8 cellular contexts compared by ENCODE assay signal in the genomic region with DNA sequence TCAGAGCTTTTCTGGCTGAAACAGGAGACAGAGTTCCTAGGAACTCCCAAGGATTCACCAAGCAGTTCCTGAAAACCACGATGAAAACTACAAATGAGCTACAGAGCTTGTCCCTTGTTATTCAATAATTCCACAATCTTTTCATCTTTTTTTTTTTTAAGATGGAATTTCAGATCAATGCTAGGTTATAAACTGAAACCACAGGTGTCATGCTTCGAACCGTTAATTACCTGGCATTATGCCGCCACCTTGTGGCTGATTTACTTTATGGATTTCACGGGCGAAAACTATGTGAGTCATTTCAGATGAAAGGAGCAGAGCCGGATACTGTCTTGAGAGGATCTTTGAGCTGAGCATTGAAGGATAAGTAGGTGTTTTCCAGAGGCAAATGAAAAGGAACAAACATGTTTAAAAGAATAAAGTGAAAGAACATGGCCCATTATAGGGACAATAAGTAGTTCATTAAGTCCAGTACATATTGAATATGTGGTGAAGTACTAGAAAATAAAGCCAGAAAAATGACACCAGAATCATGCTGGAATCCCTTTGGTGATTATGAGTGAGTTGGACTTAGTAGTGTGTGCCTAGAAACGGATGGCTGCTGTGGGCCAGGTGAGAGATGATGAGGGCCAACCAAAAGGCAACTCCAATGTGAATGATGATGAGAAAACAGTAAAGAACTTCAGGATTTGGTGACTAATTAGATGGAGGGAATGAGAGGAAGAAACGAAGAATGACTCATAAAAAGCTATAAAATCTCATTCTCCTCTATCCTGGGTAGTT. TPM values are rescaled to one million over a fixed set of nuclear protein-coding genes. Genes with fewer than 3 reads are reported as not detected.
DNase-seq lines count a peak whose midpoint lies in the region; ATAC-seq and TF ChIP-seq lines count a peak whose summit lies in the region.

No MANE protein-coding gene starts in this region.

- H3K4me3 ChIP-seq in AG09309 (ENCODE audit: control insufficient read depth, low read depth, low read length), result no peak overlapping the region

- DNase-seq in AG09309 (ENCODE audit: low read depth), result peak; percentile 24
- peak; percentile 37 for DNase-seq in NCI-H82 treated with DMSO at 0.1 percent for 48 hours (lab: John Stamatoyannopoulos, UW; ENCODE audit: unreplicated experiment)
- peak; percentile 90 for DNase-seq in activated CD4-positive, alpha-beta memory T cell treated with anti-CD3 and anti-CD28 coated beads for 36 hours
- DNase-seq in ecto neural progenitor cell (ENCODE audit: low spot score), result peak; percentile 70
- peak; percentile 92 for DNase-seq in medulla oblongata (ENCODE audit: extremely low spot score)
- peak; percentile 53 for DNase-seq in stimulated activated CD8-positive, alpha-beta memory T cell treated with anti-CD3 and anti-CD28 coated beads, Interleukin-15, amount 100 ng/mL, for 24 hours (ENCODE audit: low read depth)

- POLR2A ChIA-PET in activated CD4-positive, alpha-beta memory T cell treated with anti-CD3 and anti-CD28 coated beads for 36 hours (lab: Charles Lee), result interaction anchor here (0.6 to 2.0 kb wide), 6 partner anchors 27 to 603 kb away, joined by 3 to 9 read pairs (median 4); a partner anchor contains a TSS

- TF ChIP-seq CTCF in AG09309 (IDR thresholded peaks at IDR 0.05; ENCODE audit: control insufficient read depth, insufficient read depth, low read depth, low read length, missing control alignments), result peak; percentile 56

- CTCF ChIA-PET in activated CD4-positive, alpha-beta memory T cell treated with anti-CD3 and anti-CD28 coated beads for 36 hours (lab: Charles Lee), result interaction anchor here (0.5 to 7.8 kb wide), 85 partner anchors 8 to 983 kb away, joined by 3 to 170 read pairs (median 4); a partner anchor contains a TSS

- H3K36me3 Mint-ChIP-seq in activated CD4-positive, alpha-beta memory T cell treated with anti-CD3 and anti-CD28 coated beads for 36 hours, result peaks cover 6% of the 10 kb centered on the region

- H3K4me3 Mint-ChIP-seq in activated CD4-positive, alpha-beta memory T cell treated with anti-CD3 and anti-CD28 coated beads for 36 hours, result no peak overlapping the region

- H3K27me3 Mint-ChIP-seq in activated CD4-positive, alpha-beta memory T cell treated with anti-CD3 and anti-CD28 coated beads for 36 hours, result no peaks in the 10 kb centered on the region

- ATAC-seq in GM19023 (IDR thresholded peaks at IDR 0.05; ENCODE audit: unreplicated experiment) (peak; percentile 50), HG03558 (IDR thresholded peaks at IDR 0.05; ENCODE audit: extremely low read depth, unreplicated experiment) (peak; percentile 42)

- intact Hi-C loops in activated CD4-positive, alpha-beta memory T cell treated with anti-CD3 and anti-CD28 coated beads for 36 hours (cut with micrococcal nuclease), result loop anchor here (1.0 to 5.0 kb wide), 8 partner anchors 26 to 597 kb away; a partner anchor contains a TSS

- no peaks in the 10 kb centered on the region for H3K9me3 Mint-ChIP-seq in activated CD4-positive, alpha-beta memory T cell treated with anti-CD3 and anti-CD28 coated beads for 36 hours

- H3K27ac Mint-ChIP-seq in activated CD4-positive, alpha-beta memory T cell treated with anti-CD3 and anti-CD28 coated beads for 36 hours, result peak overlapping the region; percentile 25

- H3K4me1 Mint-ChIP-seq in activated CD4-positive, alpha-beta memory T cell treated with anti-CD3 and anti-CD28 coated beads for 36 hours (ENCODE audit: low read depth), result peaks cover 54% of the 10 kb centered on the region

RNA-seq across cellular contexts. Expression of a gene that starts 3.5 kb away (rescaled TPM):
- 1 to 10 TPM; 2.5 to 2.7 TPM for total RNA-seq in activated CD4-positive, alpha-beta memory T cell treated with anti-CD3 and anti-CD28 coated beads for 36 hours

RNA-seq across cellular contexts. Expression of a gene that starts 26.5 kb away (rescaled TPM):
- 10 to 100 TPM; 10.6 to 12.1 TPM for total RNA-seq in activated CD4-positive, alpha-beta memory T cell treated with anti-CD3 and anti-CD28 coated beads for 36 hours

RNA-seq across cellular contexts. Expression of a gene that starts 29.9 kb away (rescaled TPM):
- 10 to 100 TPM; 36.9 to 39.5 TPM for total RNA-seq in activated CD4-positive, alpha-beta memory T cell treated with anti-CD3 and anti-CD28 coated beads for 36 hours

Comparison
In these comparisons a context has a peak if more than half of its experiments do, and no peak if none do; other contexts are left out.
1. DNase-seq: peak in every context shown above with its lines; median percentile 92 in medulla oblongata; 90 in activated CD4-positive, alpha-beta memory T cell treated with anti-CD3 and anti-CD28 coated beads for 36 hours; 70 in ecto neural progenitor cell; 53 in stimulated activated CD8-positive, alpha-beta memory T cell treated with anti-CD3 and anti-CD28 coated beads, Interleukin-15, amount 100 ng/mL, for 24 hours; 37 in NCI-H82 treated with DMSO at 0.1 percent for 48 hours; 24 in AG09309.